ENCODE assay signal across 34 cellular contexts in genomic region chr1:74314438-74314837, GRCh38.
"Had no signal": no experiment of that assay in that cellular context is flagged by ENCODE, and none has a peak within 500 bp of the region (broad histone marks: within the 10 kb centered on the region; RNA-seq: fewer than 3 reads in every experiment).

No MANE protein-coding gene starts in this region.

- H3K27ac ChIP-seq: adrenal gland, ascending aorta, coronary artery, dorsolateral prefrontal cortex, foreskin keratinocyte, gastrocnemius medialis, heart left ventricle had no signal

- H3K27me3 ChIP-seq: adrenal gland, ascending aorta, dorsolateral prefrontal cortex, foreskin keratinocyte, gastrocnemius medialis, heart left ventricle had no signal

- H3K4me1 ChIP-seq: adrenal gland, ascending aorta, foreskin keratinocyte, gastrocnemius medialis had no signal

- H3K27me3 Mint-ChIP-seq: activated CD4-positive, alpha-beta memory T cell treated with anti-CD3 and anti-CD28 coated beads, Interleukin-2, amount 10 ng/mL, durations not matched to agents 7 days and 5 days; activated CD4-positive, alpha-beta T cell treated with anti-CD3 and anti-CD28 coated beads, Interleukin-2, amount 10 ng/mL, durations not matched to agents 7 days and 5 days; activated naive CD4-positive, alpha-beta T cell treated with anti-CD3 and anti-CD28 coated beads, Interleukin-2, amount 50 U/mL, for 24 hours; activated naive CD8-positive, alpha-beta T cell treated with anti-CD3 and anti-CD28 coated beads for 36 hours; activated naive CD8-positive, alpha-beta T cell treated with anti-CD3 and anti-CD28 coated beads, Interleukin-2, amount 50 U/mL, for 24 hours; activated T-cell treated with anti-CD3 and anti-CD28 coated beads, Interleukin-2, amount 50 U/mL, for 24 hours; activated T-helper 17 cell treated with anti-CD3 and anti-CD28 coated beads, Interleukin-2, amount 50 U/mL, for 72 hours; brain; central memory CD8-positive, alpha-beta T cell; dendritic cell treated with granulocyte-macrophage colony-stimulating factor and Interleukin-4, amounts not matched to agents 40 ng/mL and 50 ng/mL, for 4 days had no signal

- H3K4me3 ChIP-seq: adrenal gland, ascending aorta, coronary artery, dorsolateral prefrontal cortex, gastrocnemius medialis, heart left ventricle had no signal

- H3K36me3 ChIP-seq: adrenal gland, ascending aorta, gastrocnemius medialis, heart left ventricle had no signal

- H3K27ac Mint-ChIP-seq: activated CD4-positive, alpha-beta memory T cell treated with anti-CD3 and anti-CD28 coated beads, Interleukin-2, amount 10 ng/mL, durations not matched to agents 7 days and 5 days; activated CD4-positive, alpha-beta T cell treated with anti-CD3 and anti-CD28 coated beads, Interleukin-2, amount 10 ng/mL, durations not matched to agents 7 days and 5 days; activated naive CD4-positive, alpha-beta T cell treated with anti-CD3 and anti-CD28 coated beads, Interleukin-2, amount 50 U/mL, for 24 hours; activated naive CD8-positive, alpha-beta T cell treated with anti-CD3 and anti-CD28 coated beads for 36 hours; activated naive CD8-positive, alpha-beta T cell treated with anti-CD3 and anti-CD28 coated beads, Interleukin-2, amount 50 U/mL, for 24 hours; activated T-cell treated with anti-CD3 and anti-CD28 coated beads, Interleukin-2, amount 50 U/mL, for 24 hours; activated T-helper 17 cell treated with anti-CD3 and anti-CD28 coated beads, Interleukin-2, amount 50 U/mL, for 72 hours; brain; dendritic cell treated with granulocyte-macrophage colony-stimulating factor and Interleukin-4, amounts not matched to agents 40 ng/mL and 50 ng/mL, for 4 days; endodermal cell; T-helper 17 cell; T-helper 2 cell treated with Interferon-gamma antibody and Interleukin-4, amounts not matched to agents 5 μg/mL and 100 μg/mL, for 36 hours had no signal

- ATAC-seq: activated naive CD8-positive, alpha-beta T cell treated with anti-CD3 and anti-CD28 coated beads, Interleukin-2, amount 50 U/mL, for 24 hours; activated T-helper 17 cell treated with anti-CD3 and anti-CD28 coated beads, Interleukin-2, amount 50 U/mL, for 72 hours; esophagus mucosa; foreskin keratinocyte; gastrocnemius medialis; heart left ventricle; T-helper 17 cell had no signal

- H3K9me3 ChIP-seq: adrenal gland, ascending aorta, gastrocnemius medialis had no signal

- H3K4me3 Mint-ChIP-seq: activated CD4-positive, alpha-beta memory T cell treated with anti-CD3 and anti-CD28 coated beads, Interleukin-2, amount 10 ng/mL, durations not matched to agents 7 days and 5 days; activated CD4-positive, alpha-beta T cell treated with anti-CD3 and anti-CD28 coated beads, Interleukin-2, amount 10 ng/mL, durations not matched to agents 7 days and 5 days; activated naive CD4-positive, alpha-beta T cell treated with anti-CD3 and anti-CD28 coated beads, Interleukin-2, amount 50 U/mL, for 24 hours; activated naive CD8-positive, alpha-beta T cell treated with anti-CD3 and anti-CD28 coated beads for 36 hours; activated naive CD8-positive, alpha-beta T cell treated with anti-CD3 and anti-CD28 coated beads, Interleukin-2, amount 50 U/mL, for 24 hours; activated T-cell treated with anti-CD3 and anti-CD28 coated beads, Interleukin-2, amount 50 U/mL, for 24 hours; activated T-helper 17 cell treated with anti-CD3 and anti-CD28 coated beads, Interleukin-2, amount 50 U/mL, for 72 hours; brain; central memory CD8-positive, alpha-beta T cell; dendritic cell treated with granulocyte-macrophage colony-stimulating factor and Interleukin-4, amounts not matched to agents 40 ng/mL and 50 ng/mL, for 4 days; endodermal cell; T-helper 17 cell; T-helper 2 cell treated with Interferon-gamma antibody and Interleukin-4, amounts not matched to agents 5 μg/mL and 100 μg/mL, for 36 hours had no signal

- DNase-seq: activated CD4-positive, alpha-beta memory T cell treated with anti-CD3 and anti-CD28 coated beads, Interleukin-2, amount 10 ng/mL, durations not matched to agents 7 days and 5 days; activated CD4-positive, alpha-beta T cell treated with anti-CD3 and anti-CD28 coated beads for 1 hour; activated CD4-positive, alpha-beta T cell treated with anti-CD3 and anti-CD28 coated beads for 4 hours; activated CD4-positive, alpha-beta T cell treated with anti-CD3 and anti-CD28 coated beads, Interleukin-2, amount 10 ng/mL, durations not matched to agents 7 days and 5 days; activated CD4-positive, alpha-beta T cell treated with anti-CD3 and anti-CD28 coated beads, Interleukin-2, amount 50 U/mL, for 4 hours; activated CD8-positive, alpha-beta memory T cell treated with anti-CD3 and anti-CD28 coated beads, Interleukin-2, amount 50 U/mL, for 48 hours; activated effector memory CD4-positive, alpha-beta T cell treated with Interleukin-2 at 50 U/mL for 16 hours; activated gamma-delta T cell treated with Interleukin-2 at 50 U/mL for 16 hours; activated naive CD4-positive, alpha-beta T cell treated with Interleukin-2 at 50 U/mL for 16 hours; activated naive CD8-positive, alpha-beta T cell treated with anti-CD3 and anti-CD28 coated beads for 36 hours; activated naive CD8-positive, alpha-beta T cell treated with anti-CD3 and anti-CD28 coated beads, Interleukin-2, amount 50 U/mL, for 24 hours; activated T-cell treated with anti-CD3 and anti-CD28 coated beads for 4 hours; activated T-cell treated with anti-CD3 and anti-CD28 coated beads, Interleukin-2, amount 50 U/mL, for 24 hours; adrenal gland; dorsolateral prefrontal cortex; effector memory CD4-positive, alpha-beta T cell; endodermal cell; foreskin keratinocyte; gastrocnemius medialis; glutamatergic neuron; heart left ventricle; hypothalamus; T-helper 17 cell; T1000 had no signal

- H3K4me1 Mint-ChIP-seq: activated CD4-positive, alpha-beta memory T cell treated with anti-CD3 and anti-CD28 coated beads, Interleukin-2, amount 10 ng/mL, durations not matched to agents 7 days and 5 days; activated CD4-positive, alpha-beta T cell treated with anti-CD3 and anti-CD28 coated beads, Interleukin-2, amount 10 ng/mL, durations not matched to agents 7 days and 5 days; activated naive CD4-positive, alpha-beta T cell treated with anti-CD3 and anti-CD28 coated beads, Interleukin-2, amount 50 U/mL, for 24 hours; activated naive CD8-positive, alpha-beta T cell treated with anti-CD3 and anti-CD28 coated beads for 36 hours; activated naive CD8-positive, alpha-beta T cell treated with anti-CD3 and anti-CD28 coated beads, Interleukin-2, amount 50 U/mL, for 24 hours; activated T-helper 17 cell treated with anti-CD3 and anti-CD28 coated beads, Interleukin-2, amount 50 U/mL, for 72 hours; central memory CD8-positive, alpha-beta T cell; endodermal cell; T-helper 17 cell had no signal

- H3K9me3 Mint-ChIP-seq: activated CD4-positive, alpha-beta memory T cell treated with anti-CD3 and anti-CD28 coated beads, Interleukin-2, amount 10 ng/mL, durations not matched to agents 7 days and 5 days; activated CD4-positive, alpha-beta T cell treated with anti-CD3 and anti-CD28 coated beads, Interleukin-2, amount 10 ng/mL, durations not matched to agents 7 days and 5 days; activated naive CD4-positive, alpha-beta T cell treated with anti-CD3 and anti-CD28 coated beads, Interleukin-2, amount 50 U/mL, for 24 hours; activated naive CD8-positive, alpha-beta T cell treated with anti-CD3 and anti-CD28 coated beads for 36 hours; activated T-cell treated with anti-CD3 and anti-CD28 coated beads, Interleukin-2, amount 50 U/mL, for 24 hours; activated T-helper 17 cell treated with anti-CD3 and anti-CD28 coated beads, Interleukin-2, amount 50 U/mL, for 72 hours; central memory CD8-positive, alpha-beta T cell; T-helper 2 cell treated with Interferon-gamma antibody and Interleukin-4, amounts not matched to agents 5 μg/mL and 100 μg/mL, for 36 hours had no signal

- H3K36me3 Mint-ChIP-seq: activated naive CD4-positive, alpha-beta T cell treated with anti-CD3 and anti-CD28 coated beads, Interleukin-2, amount 50 U/mL, for 24 hours; activated naive CD8-positive, alpha-beta T cell treated with anti-CD3 and anti-CD28 coated beads for 36 hours had no signal

- FAIRE-seq: bronchial epithelial cell had no signal
